Comparison of ENCODE assay signal across 1 cellular context in genomic region chr22:30312053-30312452, GRCh38.
A peak's percentile ranks its signal among the peaks of the same experiment; 100 is the strongest.
TF ChIP-seq lines count a peak whose summit lies in the region.

No MANE protein-coding gene starts in this region.

TF ChIP-seq in endothelial cell of umbilical vein, 7 proteins besides CTCF, POLR2A, EP300 and RAD21:
- TF ChIP-seq GATA2 (IDR thresholded peaks at IDR 0.05; ENCODE audit: insufficient read depth, insufficient read length, low read depth, low read length) (peak; percentile 13), POLR2AphosphoS5 (IDR thresholded peaks at IDR 0.05; ENCODE audit: insufficient read depth, low read depth, low read length) (no peak)
